17 cellular contexts compared by ENCODE assay signal in the genomic region with DNA sequence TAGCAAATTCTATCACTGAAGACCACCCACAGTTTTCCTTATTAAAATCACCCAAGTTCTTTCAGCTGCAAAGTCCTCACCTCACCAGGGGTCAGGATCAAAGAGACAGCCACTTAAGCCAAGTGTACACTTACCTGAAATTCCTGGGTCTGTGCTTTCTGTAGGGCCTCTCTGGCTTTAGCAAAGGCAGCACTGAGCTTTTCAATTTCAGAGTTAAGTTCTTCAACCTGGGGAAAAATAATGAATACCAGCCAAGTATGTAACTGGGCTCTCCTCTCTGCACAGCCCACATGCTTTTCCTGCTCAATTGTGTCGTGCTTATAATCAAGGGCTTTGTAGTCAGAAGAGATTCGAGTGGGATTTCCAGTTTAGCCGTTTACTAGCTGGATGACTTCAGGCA.
"Had no signal": no experiment of that assay in that cellular context is flagged by ENCODE, and none has a peak within 500 bp of the region (broad histone marks: within the 10 kb centered on the region; RNA-seq: fewer than 3 reads in every experiment).

No MANE protein-coding gene starts in this region.

- H3K4me1 Mint-ChIP-seq: activated B cell treated with CpG ODN at 0.5 μM for 24 hours; activated naive CD8-positive, alpha-beta T cell treated with anti-CD3 and anti-CD28 coated beads for 36 hours; neural crest cell; stimulated activated naive CD8-positive, alpha-beta T cell treated with anti-CD3 and anti-CD28 coated beads, Interleukin-15, amount 100 ng/mL, for 72 hours had no signal

- H3K9me3 ChIP-seq: esophagus squamous epithelium had no signal

- DNase-seq: activated B cell treated with CpG ODN at 0.5 μM for 24 hours; activated CD4-positive, alpha-beta memory T cell treated with anti-CD3 and anti-CD28 coated beads for 36 hours; activated CD4-positive, alpha-beta T cell treated with anti-CD3 and anti-CD28 coated beads for 4 hours; activated naive CD4-positive, alpha-beta T cell; activated naive CD8-positive, alpha-beta T cell treated with anti-CD3 and anti-CD28 coated beads for 36 hours; activated T-cell treated with anti-CD3 and anti-CD28 coated beads, Interleukin-2, amount 50 U/mL, for 1 hour; amygdala; effector CD8-positive, alpha-beta T cell; esophagus squamous epithelium; stimulated activated naive CD8-positive, alpha-beta T cell treated with anti-CD3 and anti-CD28 coated beads, Interleukin-15, amount 100 ng/mL, for 72 hours had no signal

- H3K9me3 Mint-ChIP-seq: activated B cell treated with CpG ODN at 0.5 μM for 24 hours; activated CD4-positive, alpha-beta memory T cell treated with anti-CD3 and anti-CD28 coated beads for 36 hours; activated naive CD8-positive, alpha-beta T cell treated with anti-CD3 and anti-CD28 coated beads for 36 hours; activated T-helper 17 cell treated with anti-CD3 and anti-CD28 coated beads, Interleukin-2, amount 50 U/mL, for 72 hours; dendritic cell treated with granulocyte-macrophage colony-stimulating factor and Interleukin-4, amounts not matched to agents 40 ng/mL and 50 ng/mL, for 4 days; memory B cell; neural crest cell; stimulated activated naive CD8-positive, alpha-beta T cell treated with anti-CD3 and anti-CD28 coated beads, Interleukin-15, amount 100 ng/mL, for 72 hours; type B pancreatic cell had no signal

- H3K27me3 Mint-ChIP-seq: activated B cell treated with CpG ODN at 0.5 μM for 24 hours; activated CD4-positive, alpha-beta memory T cell treated with anti-CD3 and anti-CD28 coated beads for 36 hours; activated naive CD8-positive, alpha-beta T cell treated with anti-CD3 and anti-CD28 coated beads for 36 hours; activated T-helper 17 cell treated with anti-CD3 and anti-CD28 coated beads, Interleukin-2, amount 50 U/mL, for 72 hours; dendritic cell treated with granulocyte-macrophage colony-stimulating factor and Interleukin-4, amounts not matched to agents 40 ng/mL and 50 ng/mL, for 4 days; memory B cell; progenitor cell of endocrine pancreas; stimulated activated naive CD8-positive, alpha-beta T cell treated with anti-CD3 and anti-CD28 coated beads, Interleukin-15, amount 100 ng/mL, for 72 hours; type B pancreatic cell had no signal

- ATAC-seq: activated T-helper 17 cell treated with anti-CD3 and anti-CD28 coated beads, Interleukin-2, amount 50 U/mL, for 72 hours; stimulated activated naive CD8-positive, alpha-beta T cell treated with anti-CD3 and anti-CD28 coated beads, Interleukin-15, amount 100 ng/mL, for 72 hours had no signal

- H3K27ac ChIP-seq: cardiac muscle cell, esophagus squamous epithelium had no signal

- H3K27me3 ChIP-seq: cardiac muscle cell, esophagus squamous epithelium had no signal

- H3K27ac Mint-ChIP-seq: activated B cell treated with CpG ODN at 0.5 μM for 24 hours; activated CD4-positive, alpha-beta memory T cell treated with anti-CD3 and anti-CD28 coated beads for 36 hours; activated naive CD8-positive, alpha-beta T cell treated with anti-CD3 and anti-CD28 coated beads for 36 hours; activated T-helper 17 cell treated with anti-CD3 and anti-CD28 coated beads, Interleukin-2, amount 50 U/mL, for 72 hours; dendritic cell treated with granulocyte-macrophage colony-stimulating factor and Interleukin-4, amounts not matched to agents 40 ng/mL and 50 ng/mL, for 4 days; memory B cell; progenitor cell of endocrine pancreas; stimulated activated naive CD8-positive, alpha-beta T cell treated with anti-CD3 and anti-CD28 coated beads, Interleukin-15, amount 100 ng/mL, for 72 hours; type B pancreatic cell had no signal

- H3K4me3 Mint-ChIP-seq: activated B cell treated with CpG ODN at 0.5 μM for 24 hours; activated CD4-positive, alpha-beta memory T cell treated with anti-CD3 and anti-CD28 coated beads for 36 hours; activated naive CD8-positive, alpha-beta T cell treated with anti-CD3 and anti-CD28 coated beads for 36 hours; activated T-helper 17 cell treated with anti-CD3 and anti-CD28 coated beads, Interleukin-2, amount 50 U/mL, for 72 hours; dendritic cell treated with granulocyte-macrophage colony-stimulating factor and Interleukin-4, amounts not matched to agents 40 ng/mL and 50 ng/mL, for 4 days; memory B cell; neural crest cell; stimulated activated naive CD8-positive, alpha-beta T cell treated with anti-CD3 and anti-CD28 coated beads, Interleukin-15, amount 100 ng/mL, for 72 hours; type B pancreatic cell had no signal

- H3K4me1 ChIP-seq: esophagus squamous epithelium had no signal

- H3K4me3 ChIP-seq: cardiac muscle cell, esophagus squamous epithelium had no signal
